Comparison of ENCODE assay signal across 1 cellular context in genomic region chr10:68067508-68067907, GRCh38.
TF ChIP-seq lines count a peak whose summit lies in the region.

No MANE protein-coding gene starts in this region.

TF ChIP-seq in GM12878, 131 proteins besides CTCF, POLR2A, EP300 and RAD21:
- TF ChIP-seq, protein P1, sequence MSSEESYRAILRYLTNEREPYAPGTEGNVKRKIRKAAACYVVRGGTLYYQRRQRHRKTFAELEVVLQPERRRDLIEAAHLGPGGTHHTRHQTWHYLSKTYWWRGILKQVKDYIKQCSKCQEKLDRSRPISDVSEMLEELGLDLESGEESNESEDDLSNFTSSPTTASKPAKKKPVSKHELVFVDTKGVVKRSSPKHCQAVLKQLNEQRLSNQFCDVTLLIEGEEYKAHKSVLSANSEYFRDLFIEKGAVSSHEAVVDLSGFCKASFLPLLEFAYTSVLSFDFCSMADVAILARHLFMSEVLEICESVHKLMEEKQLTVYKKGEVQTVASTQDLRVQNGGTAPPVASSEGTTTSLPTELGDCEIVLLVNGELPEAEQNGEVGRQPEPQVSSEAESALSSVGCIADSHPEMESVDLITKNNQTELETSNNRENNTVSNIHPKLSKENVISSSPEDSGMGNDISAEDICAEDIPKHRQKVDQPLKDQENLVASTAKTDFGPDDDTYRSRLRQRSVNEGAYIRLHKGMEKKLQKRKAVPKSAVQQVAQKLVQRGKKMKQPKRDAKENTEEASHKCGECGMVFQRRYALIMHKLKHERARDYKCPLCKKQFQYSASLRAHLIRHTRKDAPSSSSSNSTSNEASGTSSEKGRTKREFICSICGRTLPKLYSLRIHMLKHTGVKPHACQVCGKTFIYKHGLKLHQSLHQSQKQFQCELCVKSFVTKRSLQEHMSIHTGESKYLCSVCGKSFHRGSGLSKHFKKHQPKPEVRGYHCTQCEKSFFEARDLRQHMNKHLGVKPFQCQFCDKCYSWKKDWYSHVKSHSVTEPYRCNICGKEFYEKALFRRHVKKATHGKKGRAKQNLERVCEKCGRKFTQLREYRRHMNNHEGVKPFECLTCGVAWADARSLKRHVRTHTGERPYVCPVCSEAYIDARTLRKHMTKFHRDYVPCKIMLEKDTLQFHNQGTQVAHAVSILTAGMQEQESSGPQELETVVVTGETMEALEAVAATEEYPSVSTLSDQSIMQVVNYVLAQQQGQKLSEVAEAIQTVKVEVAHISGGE (CRISPR knock-in tag; IDR thresholded peaks at IDR 0.05) = no peak
- peak; percentile 27; the same call in 1 of the 2 replicates for TF ChIP-seq JUNB (IDR thresholded peaks at IDR 0.05)
